ENCODE assay signal across 7 cellular contexts in genomic region chr16:87956169-87956770, GRCh38. TPM values are rescaled to one million over a fixed set of nuclear protein-coding genes. Genes with fewer than 3 reads are reported as not detected.
A peak's percentile ranks its signal among the peaks of the same experiment; 100 is the strongest.
DNase-seq lines count a peak whose midpoint lies in the region; ATAC-seq and TF ChIP-seq lines count a peak whose summit lies in the region.

No MANE protein-coding gene starts in this region.

- H3K36me3 ChIP-seq in GM23338 (ENCODE audit: insufficient read depth) = no peaks in the 10 kb centered on the region; the same call in 1 of the 2 replicates
- H3K36me3 ChIP-seq in adipocyte (ENCODE audit: control insufficient read depth, insufficient read depth, low read length, severe bottlenecking) = no peaks in the 10 kb centered on the region
- peaks cover 0 to 9% of the 10 kb centered on the region in 2 donors for H3K36me3 ChIP-seq in left lung

- intact Hi-C loops in left lung (cut with DNase I) = no loop called here

- H3K9me3 Mint-ChIP-seq in GM23338 = no peaks in the 10 kb centered on the region
- no peaks in the 10 kb centered on the region for H3K9me3 Mint-ChIP-seq in T-helper 1 cell treated with Interleukin-12 subunit alpha and Interleukin-12 subunit beta and Interleukin-4 antibody, amounts not matched to agents 30 μg/mL and 1 μg/mL, for 36 hours

- peak overlapping the region; percentile 83 for H3K27ac ChIP-seq in GM23338 (ENCODE audit: low read depth)
- H3K27ac ChIP-seq in left lung = peak overlapping the region; percentile 62 to 95

- peak overlapping the region; percentile 8 for H3K9ac ChIP-seq in adipocyte (ENCODE audit: low read length)

- H3K27ac Mint-ChIP-seq in GM23338 = peak overlapping the region; percentile 95; the same call in 1 of the 2 replicates
- peak overlapping the region; percentile 95 for H3K27ac Mint-ChIP-seq in T-helper 1 cell treated with Interleukin-12 subunit alpha and Interleukin-12 subunit beta and Interleukin-4 antibody, amounts not matched to agents 30 μg/mL and 1 μg/mL, for 36 hours

- H4K20me1 ChIP-seq in GM23338 (replicated peaks; ENCODE audit: insufficient read depth) = peaks cover 26% of the 10 kb centered on the region

- H3K27me3 ChIP-seq in GM23338 (ENCODE audit: insufficient read depth) = no peaks in the 10 kb centered on the region
- no peaks in the 10 kb centered on the region for H3K27me3 ChIP-seq in adipocyte (replicated peaks; ENCODE audit: control insufficient read depth, insufficient read depth, low read length)
- H3K27me3 ChIP-seq in left lung = no peaks in the 10 kb centered on the region

- peaks cover 95% of the 10 kb centered on the region for H3K79me2 ChIP-seq in GM23338 (replicated peaks; ENCODE audit: insufficient read depth)

- TF ChIP-seq CTCF in GM23338 (conservative IDR thresholded peaks at IDR 0.05; ENCODE audit: low read depth in 2 of 2) = no peak
- TF ChIP-seq CTCF in left lung (IDR thresholded peaks at IDR 0.05) = no peak

- H3F3A ChIP-seq in GM23338 (replicated peaks; ENCODE audit: low read depth) = 0 out of 2 replicates have a peak, but pooled peaks cover 9% of the 10 kb centered on the region

- H3K36me3 Mint-ChIP-seq in GM23338 (ENCODE audit: low read depth) = peaks cover 25% of the 10 kb centered on the region
- peaks cover 27% of the 10 kb centered on the region for H3K36me3 Mint-ChIP-seq in T-helper 1 cell treated with Interleukin-12 subunit alpha and Interleukin-12 subunit beta and Interleukin-4 antibody, amounts not matched to agents 30 μg/mL and 1 μg/mL, for 36 hours (ENCODE audit: low read depth)

- H3K4me1 ChIP-seq in GM23338 (ENCODE audit: insufficient read depth) (peaks cover 10% of the 10 kb centered on the region), adipocyte (ENCODE audit: control insufficient read depth, insufficient read depth, low read length) (peaks cover 40% of the 10 kb centered on the region), left lung (peaks cover 23 to 72% of the 10 kb centered on the region in 2 donors)

- peak; percentile 13 for ATAC-seq in GM23338
- ATAC-seq in left lung = peak; percentile 8

- H3K9me3 ChIP-seq in adipocyte (ENCODE audit: control insufficient read depth, low read length) (no peaks in the 10 kb centered on the region), left lung (no peaks in the 10 kb centered on the region)

- H3K4me3 ChIP-seq in GM23338 = no peak overlapping the region
- H3K4me3 ChIP-seq in adipocyte (ENCODE audit: low read length) = peak overlapping the region; percentile 1
- no peak overlapping the region for H3K4me3 ChIP-seq in left lung

- DNase-seq in GM23338 (ENCODE audit: low spot score) (peak; percentile 32), adipocyte (ENCODE audit: low read depth) (peak; percentile 48), left lung (peak in 1 of 2 donors; percentile 70), HT-29 (ENCODE audit: low spot score) (no peak), cerebellar cortex (ENCODE audit: low spot score) (no peak)
- DNase-seq in stimulated activated CD8-positive, alpha-beta memory T cell treated with anti-CD3 and anti-CD28 coated beads, Interleukin-2, amount 100 ng/mL, for 48 hours (ENCODE audit: low read depth in 2 of 2) = peak; percentile 44 to 68

- peak overlapping the region; percentile 57 for H3K4me2 ChIP-seq in GM23338

- H3K9me2 ChIP-seq in GM23338 (ENCODE audit: insufficient read depth) = no peaks in the 10 kb centered on the region

- H3K4me3 Mint-ChIP-seq in GM23338 = no peak overlapping the region
- H3K4me3 Mint-ChIP-seq in T-helper 1 cell treated with Interleukin-12 subunit alpha and Interleukin-12 subunit beta and Interleukin-4 antibody, amounts not matched to agents 30 μg/mL and 1 μg/mL, for 36 hours = peak overlapping the region; percentile 74

- no peak overlapping the region for H2AFZ ChIP-seq in GM23338

- H3K27me3 Mint-ChIP-seq in GM23338 (ENCODE audit: insufficient read depth, low read depth, poor library complexity) = peaks cover 8% of the 10 kb centered on the region
- H3K27me3 Mint-ChIP-seq in T-helper 1 cell treated with Interleukin-12 subunit alpha and Interleukin-12 subunit beta and Interleukin-4 antibody, amounts not matched to agents 30 μg/mL and 1 μg/mL, for 36 hours (ENCODE audit: low read depth) = no peaks in the 10 kb centered on the region

- H3K4me1 Mint-ChIP-seq in GM23338 = peaks cover 45% of the 10 kb centered on the region
- H3K4me1 Mint-ChIP-seq in T-helper 1 cell treated with Interleukin-12 subunit alpha and Interleukin-12 subunit beta and Interleukin-4 antibody, amounts not matched to agents 30 μg/mL and 1 μg/mL, for 36 hours (ENCODE audit: low read depth) = peaks cover 64% of the 10 kb centered on the region

TF ChIP-seq in GM23338, 12 proteins besides CTCF, POLR2A, EP300 and RAD21 (continues in another document):
- no peak for TF ChIP-seq NANOG (IDR thresholded peaks at IDR 0.05; ENCODE audit: borderline replicate concordance)
- TF ChIP-seq JUNB (IDR thresholded peaks at IDR 0.05; ENCODE audit: unreplicated experiment) = no peak
- no peak for TF ChIP-seq REST (IDR thresholded peaks at IDR 0.05; ENCODE audit: unreplicated experiment)
- TF ChIP-seq ETS1 (IDR thresholded peaks at IDR 0.05) = no peak
- no peak for TF ChIP-seq ZNF331 (CRISPR knock-in tag; IDR thresholded peaks at IDR 0.05; ENCODE audit: low read depth)
- TF ChIP-seq EZH2phosphoT487 (IDR thresholded peaks at IDR 0.05; ENCODE audit: unreplicated experiment) = no peak
- no peak for TF ChIP-seq POLR2AphosphoS5 (IDR thresholded peaks at IDR 0.05; ENCODE audit: low read depth)
- TF ChIP-seq EZH2 (IDR thresholded peaks at IDR 0.05; ENCODE audit: low read depth, unreplicated experiment) = no peak
- no peak for TF ChIP-seq CREB1 (CRISPR knock-in tag; IDR thresholded peaks at IDR 0.05; ENCODE audit: low read depth)
- TF ChIP-seq STAT1 (IDR thresholded peaks at IDR 0.05; ENCODE audit: unreplicated experiment) = no peak
- no peak for TF ChIP-seq ZNF114 (CRISPR knock-in tag; IDR thresholded peaks at IDR 0.05)

RNA-seq across cellular contexts. Expression of gene BANP, which starts 5.0 kb away (rescaled TPM):
- 30.0 and 48.0 TPM in 2 replicates for total RNA-seq in GM23338 (2014; rRNA removed; shearing (Covaris generic))
- polyA plus RNA-seq in GM23338 (2016; fragmentation: Nextera tagmentation; extraction: Ambion mirVana) = 22.3 and 22.6 TPM in 2 replicates
- 10 to 100 TPM; 19.3 to 35.9 TPM for total RNA-seq in left lung
- total RNA-seq in HT-29 (2014; rRNA removed; shearing (Covaris generic)) = 19.5 and 22.8 TPM in 2 replicates

RNA-seq across cellular contexts. Expression of gene CA5A, which starts 19.9 kb away (rescaled TPM):
- not detected in 2 replicates for total RNA-seq in GM23338 (2014; rRNA removed; shearing (Covaris generic))
- not detected in 2 replicates for polyA plus RNA-seq in GM23338 (2016; fragmentation: Nextera tagmentation; extraction: Ambion mirVana)
- under 1 TPM; 0.09 to 0.10 TPM for total RNA-seq in left lung
- not detected in 2 replicates for total RNA-seq in HT-29 (2014; rRNA removed; shearing (Covaris generic))

Comparison
In these comparisons a context has a peak if more than half of its experiments do, and no peak if none do; other contexts are left out.
1. DNase-seq: peak in GM23338 (single experiment), adipocyte (single experiment) and stimulated activated CD8-positive, alpha-beta memory T cell treated with anti-CD3 and anti-CD28 coated beads, Interleukin-2, amount 100 ng/mL, for 48 hours (2 of 2); none in HT-29 (single experiment) and cerebellar cortex (single experiment).